ENCODE assay signal across 9 cellular contexts in genomic region chr2:71618327-71619113, GRCh38.
DNase-seq lines count a peak whose midpoint lies in the region; ATAC-seq and TF ChIP-seq lines count a peak whose summit lies in the region.
"Had no signal": no experiment of that assay in that cellular context is flagged by ENCODE, and none has a peak within 500 bp of the region (broad histone marks: within the 10 kb centered on the region; RNA-seq: fewer than 3 reads in every experiment).

No MANE protein-coding gene starts in this region.

- in situ Hi-C loops in brain microvascular endothelial cell (cut with HindIII; ENCODE audit: low pct_ligation_motif_present, low sequenced_read_pairs): no loop called here

- DNase-seq in HT-29 (ENCODE audit: low spot score) (peak; percentile 3), brain microvascular endothelial cell (peak; percentile 16), occipital lobe (lab: John Stamatoyannopoulos, UW) (no peak)
- no peak for DNase-seq in natural killer cell treated with Interleukin-12 subunit alpha and Interleukin-12 subunit beta and Interleukin-15 and Interleukin-18, amount 100 ng/mL, for 72 hours (ENCODE audit: low spot score)
- DNase-seq in activated CD4-positive, CD25-positive, alpha-beta regulatory T cell treated with anti-CD3 and anti-CD28 coated beads, Interleukin-2, amount 50 U/mL, for 72 hours: no peak
- DNase-seq: naive B cell had no signal

- TF ChIP-seq POLR2A in GM18505 (IDR thresholded peaks at IDR 0.05; ENCODE audit: borderline replicate concordance, extremely low read depth, insufficient read depth, insufficient read length): no peak

- no peak overlapping the region for H3K4me3 Mint-ChIP-seq in natural killer cell treated with Interleukin-12 subunit alpha and Interleukin-12 subunit beta and Interleukin-15 and Interleukin-18, amount 100 ng/mL, for 72 hours
- H3K4me3 Mint-ChIP-seq: naive B cell had no signal

- ATAC-seq in natural killer cell treated with Interleukin-12 subunit alpha and Interleukin-12 subunit beta and Interleukin-15 and Interleukin-18, amount 100 ng/mL, for 72 hours: peak; percentile 33 to 43
- ATAC-seq in GM18505 (IDR thresholded peaks at IDR 0.05; ENCODE audit: unreplicated experiment) (no peak), HG02571 (IDR thresholded peaks at IDR 0.05; ENCODE audit: unreplicated experiment) (no peak)

- no peak overlapping the region for H3K9ac ChIP-seq in BLaER1

- H3K4me2 ChIP-seq in BLaER1: peak overlapping the region; percentile 17; the same call in 1 of the 2 replicates

- no peaks in the 10 kb centered on the region for H3K27me3 Mint-ChIP-seq in natural killer cell treated with Interleukin-12 subunit alpha and Interleukin-12 subunit beta and Interleukin-15 and Interleukin-18, amount 100 ng/mL, for 72 hours

- no peaks in the 10 kb centered on the region for H3K9me3 Mint-ChIP-seq in natural killer cell treated with Interleukin-12 subunit alpha and Interleukin-12 subunit beta and Interleukin-15 and Interleukin-18, amount 100 ng/mL, for 72 hours

- no peaks in the 10 kb centered on the region for H4K20me1 ChIP-seq in BLaER1

- no peak overlapping the region for H3K27ac Mint-ChIP-seq in natural killer cell treated with Interleukin-12 subunit alpha and Interleukin-12 subunit beta and Interleukin-15 and Interleukin-18, amount 100 ng/mL, for 72 hours
- H3K27ac Mint-ChIP-seq: naive B cell had no signal

- no peaks in the 10 kb centered on the region for H3K36me3 Mint-ChIP-seq in natural killer cell treated with Interleukin-12 subunit alpha and Interleukin-12 subunit beta and Interleukin-15 and Interleukin-18, amount 100 ng/mL, for 72 hours
- H3K36me3 Mint-ChIP-seq: naive B cell had no signal

- H3K27me3 ChIP-seq in BLaER1 (no peaks in the 10 kb centered on the region), brain microvascular endothelial cell (replicated peaks) (no peaks in the 10 kb centered on the region)

- no peak overlapping the region for H3K27ac ChIP-seq in BLaER1
- no peak overlapping the region for H3K27ac ChIP-seq in brain microvascular endothelial cell

- H3K4me3 ChIP-seq in BLaER1 (no peak overlapping the region), brain microvascular endothelial cell (ENCODE audit: low read depth, low read length) (no peak overlapping the region)

- H3K36me3 ChIP-seq in BLaER1 (no peaks in the 10 kb centered on the region), brain microvascular endothelial cell (replicated peaks) (no peaks in the 10 kb centered on the region)

- peak; percentile 20 for TF ChIP-seq CTCF in brain microvascular endothelial cell (IDR thresholded peaks at IDR 0.05; ENCODE audit: low read depth, low read length, missing control alignments)

- H3K4me1 ChIP-seq in BLaER1: peaks cover 43% of the 10 kb centered on the region

- no peaks in the 10 kb centered on the region for H3K9me3 ChIP-seq in BLaER1

- peaks cover 0 to 5% of the 10 kb centered on the region in 2 donors for H3K4me1 Mint-ChIP-seq in natural killer cell treated with Interleukin-12 subunit alpha and Interleukin-12 subunit beta and Interleukin-15 and Interleukin-18, amount 100 ng/mL, for 72 hours (ENCODE audit: low read depth in 2 of 2)
- H3K4me1 Mint-ChIP-seq: naive B cell had no signal

Comparison
In these comparisons a context has a peak if more than half of its experiments do, and no peak if none do; other contexts are left out.
1. DNase-seq: peak in HT-29 (single experiment) and brain microvascular endothelial cell (single experiment); none in natural killer cell treated with Interleukin-12 subunit alpha and Interleukin-12 subunit beta and Interleukin-15 and Interleukin-18, amount 100 ng/mL, for 72 hours (single experiment), occipital lobe (single experiment) and activated CD4-positive, CD25-positive, alpha-beta regulatory T cell treated with anti-CD3 and anti-CD28 coated beads, Interleukin-2, amount 50 U/mL, for 72 hours (single experiment).
2. ATAC-seq: peak in natural killer cell treated with Interleukin-12 subunit alpha and Interleukin-12 subunit beta and Interleukin-15 and Interleukin-18, amount 100 ng/mL, for 72 hours (2 of 2); none in GM18505 (single experiment) and HG02571 (single experiment).